In genomic region chr17:42617956-42618431, GRCh38 we compare ENCODE assay signal across 1 cellular context.
A peak's percentile ranks its signal among the peaks of the same experiment; 100 is the strongest.
TF ChIP-seq lines count a peak whose summit lies in the region.

No MANE protein-coding gene starts in this region.

TF ChIP-seq in GM12878, 131 proteins besides CTCF, POLR2A, EP300 and RAD21:
- no peak for TF ChIP-seq MLLT1 (IDR thresholded peaks at IDR 0.05)
- no peak for TF ChIP-seq ZBTB11 (CRISPR knock-in tag; IDR thresholded peaks at IDR 0.05)
- TF ChIP-seq BCL11A (IDR thresholded peaks at IDR 0.05; ENCODE audit: low read depth, low read length) = no peak
- 0 out of 2 replicates have a peak, but pooled peaks have one; percentile 27 for TF ChIP-seq ZNF687 (IDR thresholded peaks at IDR 0.05)
- TF ChIP-seq BCL3 (IDR thresholded peaks at IDR 0.05; ENCODE audit: borderline replicate concordance, insufficient read depth, low read depth, low read length, poor library complexity, severe bottlenecking) = no peak
- TF ChIP-seq ATF7 (IDR thresholded peaks at IDR 0.05; ENCODE audit: low read depth) = no peak
- TF ChIP-seq FOXM1 (IDR thresholded peaks at IDR 0.05; ENCODE audit: low read depth, low read length) = no peak
- TF ChIP-seq TCF12 (IDR thresholded peaks at IDR 0.05; ENCODE audit: low read depth, low read length) = peak; percentile 53; the same call in 1 of the 2 replicates
- peak; percentile 20; the same call in 1 of the 2 replicates for TF ChIP-seq LARP7 (IDR thresholded peaks at IDR 0.05)
- TF ChIP-seq TCF3 (IDR thresholded peaks at IDR 0.05; ENCODE audit: borderline replicate concordance, insufficient read depth, low read depth, low read length) = 0 out of 2 replicates have a peak, but pooled peaks have one; percentile 59
- TF ChIP-seq HDAC2 (IDR thresholded peaks at IDR 0.05) = no peak
